Comparison of ENCODE assay signal across 15 cellular contexts in the genomic region with DNA sequence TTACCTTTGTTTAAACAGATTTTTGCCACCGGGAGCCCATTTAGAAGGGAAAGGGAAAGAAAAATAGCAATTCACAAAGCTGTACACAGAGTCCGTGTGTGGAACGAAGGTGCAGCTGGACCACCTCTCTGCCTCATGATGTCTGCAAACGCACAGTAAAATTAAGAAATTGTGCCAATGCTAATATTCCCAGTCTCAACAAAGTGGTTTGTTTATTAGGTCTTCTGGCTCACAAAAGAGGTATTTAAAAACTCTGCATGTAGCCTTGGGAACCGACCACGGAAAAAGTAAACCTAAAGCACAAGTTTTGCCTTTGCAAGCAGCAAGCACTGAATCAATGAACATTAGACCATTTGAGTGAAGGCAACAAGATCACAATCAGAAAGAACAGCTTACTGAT. TPM values are rescaled to one million over a fixed set of nuclear protein-coding genes. Genes with fewer than 3 reads are reported as not detected.
DNase-seq lines count a peak whose midpoint lies in the region; ATAC-seq, FAIRE-seq and TF ChIP-seq lines count a peak whose summit lies in the region.
"Had no signal": no experiment of that assay in that cellular context is flagged by ENCODE, and none has a peak within 500 bp of the region (broad histone marks: within the 10 kb centered on the region; RNA-seq: fewer than 3 reads in every experiment).

No MANE protein-coding gene starts in this region.

- no peaks in the 10 kb centered on the region for H3K9me2 ChIP-seq in hepatocyte (replicated peaks; ENCODE audit: insufficient read depth)

- CTCF ChIA-PET in K562 (lab: Yijun Ruan, JAX; ENCODE audit: low intra/inter-chr PET ratio) = interaction anchor here (0.7 kb wide), 1 partner anchor 13 kb away, joined by 3 read pairs; no protein-coding TSS in a partner anchor

- no peaks in the 10 kb centered on the region for H4K20me1 ChIP-seq in K562 (replicated peaks; ENCODE audit: control insufficient read depth, insufficient read depth, low read length)
- no peaks in the 10 kb centered on the region for H4K20me1 ChIP-seq in hepatocyte (ENCODE audit: insufficient read depth, poor library complexity, severe bottlenecking)
- H4K20me1 ChIP-seq in smooth muscle cell (ENCODE audit: low read depth) = peaks cover 74% of the 10 kb centered on the region

- TF ChIP-seq EP300 in K562 (IDR thresholded peaks at IDR 0.05; ENCODE audit: low read length) = no peak

- no peaks in the 10 kb centered on the region for H3K9me3 ChIP-seq in HUES6 (ENCODE audit: control insufficient read depth, insufficient read depth, low read depth, low read length)
- H3K9me3 ChIP-seq in K562 (replicated peaks; ENCODE audit: control insufficient read depth, insufficient read depth, low read depth, low read length) = no peaks in the 10 kb centered on the region
- H3K9me3 ChIP-seq in hepatocyte (ENCODE audit: low read depth) = no peaks in the 10 kb centered on the region
- no peaks in the 10 kb centered on the region for H3K9me3 ChIP-seq in smooth muscle cell (replicated peaks; ENCODE audit: low read depth)
- H3K9me3 ChIP-seq: mucosa of descending colon, Peyer's patch, psoas muscle had no signal

- H3K36me3 ChIP-seq in HUES6 (ENCODE audit: control insufficient read depth, insufficient read depth, low read length) (no peaks in the 10 kb centered on the region), K562 (ENCODE audit: control insufficient read depth, insufficient read depth, low read length) (peaks cover 5% of the 10 kb centered on the region; the same call in 2 of the 3 replicates), hepatocyte (replicated peaks; ENCODE audit: insufficient read depth, low read depth) (no peaks in the 10 kb centered on the region), smooth muscle cell (ENCODE audit: low read depth) (no peaks in the 10 kb centered on the region)
- H3K36me3 ChIP-seq: Peyer's patch had no signal

- FAIRE-seq in K562 (lab: Jason Lieb, UNC) = no peak

- H3K27me3 ChIP-seq in HUES6 (ENCODE audit: control insufficient read depth, insufficient read depth, low read length) = no peaks in the 10 kb centered on the region
- no peaks in the 10 kb centered on the region for H3K27me3 ChIP-seq in K562 (ENCODE audit: control insufficient read depth in 2 of 2, insufficient read depth in 2 of 2, low read length in 2 of 2)
- H3K27me3 ChIP-seq in hepatocyte = no peaks in the 10 kb centered on the region
- H3K27me3 ChIP-seq in smooth muscle cell (ENCODE audit: low read depth) = no peaks in the 10 kb centered on the region
- H3K27me3 ChIP-seq: Peyer's patch had no signal

- intact Hi-C loops in K562 (cut with micrococcal nuclease) = no loop called here

- no peak overlapping the region for H3K4me2 ChIP-seq in K562 (ENCODE audit: insufficient read depth, low read length)
- H3K4me2 ChIP-seq in hepatocyte = peak overlapping the region; percentile 7
- peak overlapping the region; percentile 38 for H3K4me2 ChIP-seq in smooth muscle cell

- no peak overlapping the region for H3K4me3 ChIP-seq in HUES6 (ENCODE audit: low read depth, low read length)
- H3K4me3 ChIP-seq in K562 = no peak overlapping the region
- H3K4me3 ChIP-seq in hepatocyte = no peak overlapping the region
- H3K4me3 ChIP-seq in smooth muscle cell = no peak overlapping the region
- H3K4me3 ChIP-seq: mucosa of descending colon, Peyer's patch, psoas muscle had no signal

- TF ChIP-seq RAD21 in K562 (CRISPR knock-in tag; conservative IDR thresholded peaks at IDR 0.05 in 1 of 2, IDR thresholded peaks at IDR 0.05 in 1 of 2) = no peak

- WGBS in K562 (ENCODE audit: insufficient coverage, low coverage, missing lambda C conversion rate) = 80% methylated on average over 6 of the region's 6 CpGs
- WGBS in hepatocyte (ENCODE audit: low lambda C conversion rate, missing lambda C conversion rate) = 49% methylated on average over 6 of the region's 6 CpGs
- WGBS in smooth muscle cell (ENCODE audit: low lambda C conversion rate) = 41% methylated on average over 6 of the region's 6 CpGs

- H3K9ac ChIP-seq in HUES6 (ENCODE audit: low read length) (no peak overlapping the region), K562 (ENCODE audit: insufficient read depth in 1 of 2, low read depth in 2 of 2, low read length in 2 of 2) (peak overlapping the region in 1 of 2 experiments; percentile 24; a peak in 1 of 4 replicates), smooth muscle cell (ENCODE audit: low read depth) (peak overlapping the region; percentile 73)

- H3K79me2 ChIP-seq in K562 (ENCODE audit: control insufficient read depth, insufficient read depth, low read length) = peaks cover 78% of the 10 kb centered on the region
- H3K79me2 ChIP-seq in hepatocyte = peaks cover 92% of the 10 kb centered on the region
- peaks cover 80% of the 10 kb centered on the region for H3K79me2 ChIP-seq in smooth muscle cell (ENCODE audit: low read depth)

- no peak for DNase-seq in K562 (ENCODE audit: extremely low read depth in 1 of 4, low spot score in 3 of 4)
- DNase-seq in hepatocyte (ENCODE audit: low spot score) = no peak
- no peak for DNase-seq in smooth muscle cell (lab: John Stamatoyannopoulos, UW; ENCODE audit: unreplicated experiment)
- DNase-seq in activated naive CD4-positive, alpha-beta T cell treated with anti-CD3 and anti-CD28 coated beads, Interleukin-2, amount 50 U/mL, for 16 hours = no peak
- no peak for DNase-seq in inferior parietal cortex (ENCODE audit: extremely low spot score)
- DNase-seq in T-helper 1 cell = no peak
- DNase-seq: activated CD4-positive, alpha-beta T cell treated with anti-CD3 and anti-CD28 coated beads, Interleukin-2, amount 10 ng/mL, durations not matched to agents 24 days and 14 days; H7; mucosa of descending colon; NCI-H1092; Peyer's patch; psoas muscle; T-helper 17 cell had no signal

- ATAC-seq in K562 (no peak), GM18861 (IDR thresholded peaks at IDR 0.05; ENCODE audit: unreplicated experiment) (no peak)
- ATAC-seq: mucosa of descending colon, psoas muscle, T-helper 17 cell had no signal

- no peak overlapping the region for H2AFZ ChIP-seq in K562 (ENCODE audit: low read depth, low read length)
- no peak overlapping the region for H2AFZ ChIP-seq in hepatocyte
- H2AFZ ChIP-seq in smooth muscle cell (ENCODE audit: low read depth) = no peak overlapping the region

- H3K27ac ChIP-seq in HUES6 (ENCODE audit: low read depth, low read length) = peak overlapping the region; percentile 31; the same call in 1 of the 2 replicates
- 0 out of 3 replicates have a peak overlapping the region, but pooled peaks have one; percentile 52 for H3K27ac ChIP-seq in K562 (ENCODE audit: extremely low read depth, low read depth, low read length)
- H3K27ac ChIP-seq in hepatocyte = peak overlapping the region; percentile 75
- peak overlapping the region; percentile 95 for H3K27ac ChIP-seq in smooth muscle cell (ENCODE audit: low read depth)
- H3K27ac ChIP-seq: psoas muscle had no signal

- H3K4me1 ChIP-seq in HUES6 (ENCODE audit: control insufficient read depth, insufficient read depth, low read length) (peaks cover 34% of the 10 kb centered on the region), K562 (replicated peaks in 1 of 2; ENCODE audit: control insufficient read depth in 2 of 2, insufficient read depth in 2 of 2, low read length in 2 of 2) (peaks cover 10 to 59% of the 10 kb centered on the region in 2 experiments), hepatocyte (ENCODE audit: insufficient read depth) (peaks cover 38% of the 10 kb centered on the region), smooth muscle cell (ENCODE audit: low read depth) (peaks cover 27% of the 10 kb centered on the region)

- POLR2A ChIA-PET in K562 (lab: Yijun Ruan, JAX) = interaction anchor here (0.7 to 1.3 kb wide), 4 partner anchors 9 to 68 kb away, joined by 3 read pairs; no protein-coding TSS in a partner anchor

- H3F3A ChIP-seq in smooth muscle cell (ENCODE audit: low read depth) = peaks cover 18% of the 10 kb centered on the region

- no peak for TF ChIP-seq CTCF in K562 (IDR thresholded peaks at IDR 0.05 in 2 of 3, conservative IDR thresholded peaks at IDR 0.05 in 1 of 3; ENCODE audit: insufficient read depth in 2 of 3, low read depth in 1 of 3, low read length in 3 of 3)
- TF ChIP-seq CTCF in hepatocyte (IDR thresholded peaks at IDR 0.05; ENCODE audit: poor library complexity) = no peak
- TF ChIP-seq CTCF in smooth muscle cell (IDR thresholded peaks at IDR 0.05; ENCODE audit: borderline replicate concordance, insufficient read depth, poor library complexity, severe bottlenecking) = no peak

- in situ Hi-C loops in K562 (cut with MboI) = no loop called here

- TF ChIP-seq POLR2A in K562 (conservative IDR thresholded peaks at IDR 0.05) = no peak

- no peaks in the 10 kb centered on the region for H3K9me1 ChIP-seq in K562 (ENCODE audit: control insufficient read depth, insufficient read depth, low read length)

- BruUV-seq in K562 (replicated peaks; lab: Mats Ljungman, UMichigan) = no TSS peak

TF ChIP-seq in K562, 482 proteins besides CTCF, POLR2A, EP300 and RAD21 (continues in another document):
- no peak for TF ChIP-seq ILK (tag; IDR thresholded peaks at IDR 0.05; ENCODE audit: borderline replicate concordance, low read depth)
- no peak for TF ChIP-seq ZNF212 (CRISPR knock-in tag; IDR thresholded peaks at IDR 0.05)
- TF ChIP-seq POLR2G (IDR thresholded peaks at IDR 0.05; ENCODE audit: low read depth, low read length) = no peak
- no peak for TF ChIP-seq ZNF12 (CRISPR knock-in tag; IDR thresholded peaks at IDR 0.05)
- TF ChIP-seq TRIM24 (IDR thresholded peaks at IDR 0.05) = no peak
- TF ChIP-seq FOXK2 (conservative IDR thresholded peaks at IDR 0.05 in 1 of 2, IDR thresholded peaks at IDR 0.05 in 1 of 2; ENCODE audit: low read depth in 2 of 2) = no peak

RNA-seq across cellular contexts. Expression of a gene that starts 57.7 kb away (rescaled TPM):
- total RNA-seq in K562 (2011; cell fraction: chromatin; rRNA removed; ENCODE audit: low replicate concordance) = 58.2 and 65.5 TPM in 2 replicates
- total RNA-seq in K562 (2011; cell fraction: nucleolus; rRNA removed) = 39.9 and 41.2 TPM in 2 replicates
- 52.9 and 82.7 TPM in 2 replicates for total RNA-seq in K562 (2011; cell fraction: nucleoplasm; rRNA removed)
- total RNA-seq in K562 (2014; rRNA removed) = 10.2 and 19.6 TPM in 2 replicates
- 13.8 and 15.2 TPM in 2 replicates for total RNA-seq in K562 (2014; rRNA removed; fragmentation: Illumina TruSeq; extraction: Trizol)
- 16.0 and 17.5 TPM in 2 replicates for total RNA-seq in K562 (2015; rRNA removed; fragmentation: Illumina TruSeq; extraction: Trizol)
- 44.7 and 45.6 TPM in 2 replicates for total RNA-seq in K562 (2021)
- polyA plus RNA-seq in K562 (2011; rRNA removed) = 17.1 and 37.9 TPM in 2 replicates
- 15.4 and 27.7 TPM in 2 replicates for polyA plus RNA-seq in K562 (2011; cell fraction: cytosol; rRNA removed)
- polyA plus RNA-seq in K562 (2011; cell fraction: nucleus; rRNA removed) = 24.4 and 31.2 TPM in 2 replicates
- polyA plus RNA-seq in K562 (2012) = 20.5 and 29.6 TPM in 2 replicates
- 26.9 and 27.4 TPM in 2 replicates for polyA plus RNA-seq in K562 (2014; fragmentation: Illumina TruSeq; extraction: Trizol)
- polyA plus RNA-seq in K562 (2014; fragmentation: Nextera tagmentation; extraction: Ambion mirVana) = 1 to 10 TPM; 7.1 to 8.8 TPM
- 15.8 and 18.7 TPM in 2 replicates for polyA plus RNA-seq in K562 (2014; rRNA removed)
- 30.2 and 46.2 TPM in 2 replicates for polyA minus RNA-seq in K562 (2011; rRNA and poly(A)+ RNA removed)
- 19.4 and 34.7 TPM in 2 replicates for polyA minus RNA-seq in K562 (2011; cell fraction: cytosol; rRNA and poly(A)+ RNA removed)
- 24.1 and 55.8 TPM in 2 replicates for polyA minus RNA-seq in K562 (2011; cell fraction: nucleus; rRNA and poly(A)+ RNA removed)
- 33.9 and 38.3 TPM in 2 replicates for total RNA-seq in hepatocyte
- 34.4 and 37.6 TPM in 2 replicates for polyA plus RNA-seq in hepatocyte
- total RNA-seq in smooth muscle cell = 46.4 and 69.1 TPM in 2 replicates
- 27.4 and 37.6 TPM in 2 replicates for polyA plus RNA-seq in smooth muscle cell

Comparison
In these comparisons a context has a peak if more than half of its experiments do, and no peak if none do; other contexts are left out.
1. H3K27ac ChIP-seq: peak in every context shown above with its lines; median percentile 95 in smooth muscle cell; 75 in hepatocyte; 52 in K562; 31 in HUES6.